In genomic region chr10:123017421-123018165, GRCh38 we compare ENCODE assay signal across 19 cellular contexts. TPM values are rescaled to one million over a fixed set of nuclear protein-coding genes. Genes with fewer than 3 reads are reported as not detected.
DNase-seq lines count a peak whose midpoint lies in the region; ATAC-seq and TF ChIP-seq lines count a peak whose summit lies in the region.
"Had no signal": no experiment of that assay in that cellular context is flagged by ENCODE, and none has a peak within 500 bp of the region (broad histone marks: within the 10 kb centered on the region; RNA-seq: fewer than 3 reads in every experiment).

No MANE protein-coding gene starts in this region.

- WGBS in suprapubic skin: 65% methylated on average over 9 of the region's 9 CpGs
- WGBS in tibial nerve, 2 donors: 63 to 77% methylated on average over 9 of the region's 9 CpGs

- H3K4me3 Mint-ChIP-seq in effector memory CD8-positive, alpha-beta T cell: no peak overlapping the region
- H3K4me3 Mint-ChIP-seq: CD8-positive, alpha-beta memory T cell had no signal

- H3K9me3 Mint-ChIP-seq in effector memory CD8-positive, alpha-beta T cell: no peaks in the 10 kb centered on the region
- H3K9me3 Mint-ChIP-seq: CD8-positive, alpha-beta memory T cell had no signal

- H3K36me3 Mint-ChIP-seq in effector memory CD8-positive, alpha-beta T cell (ENCODE audit: insufficient read depth): peaks cover 6% of the 10 kb centered on the region

- no peak overlapping the region for H3K9ac ChIP-seq in HUES6 (ENCODE audit: low read length)
- peak overlapping the region; percentile 24; the same call in 1 of the 2 replicates for H3K9ac ChIP-seq in iPS-20b (ENCODE audit: low read depth, low read length)
- H3K9ac ChIP-seq: BLaER1 had no signal

- H3K27ac Mint-ChIP-seq in effector memory CD8-positive, alpha-beta T cell: no peak overlapping the region
- H3K27ac Mint-ChIP-seq: CD8-positive, alpha-beta memory T cell had no signal

- H3K27me3 ChIP-seq in HUES6 (ENCODE audit: control insufficient read depth, insufficient read depth, low read length): 0 out of 2 replicates have a peak, but pooled peaks cover 2% of the 10 kb centered on the region
- H3K27me3 ChIP-seq in iPS-20b (ENCODE audit: insufficient read depth, low read length): peaks cover 27% of the 10 kb centered on the region; the same call in 1 of the 2 replicates
- no peaks in the 10 kb centered on the region for H3K27me3 ChIP-seq in suprapubic skin
- no peaks in the 10 kb centered on the region for H3K27me3 ChIP-seq in tibial nerve
- H3K27me3 ChIP-seq: BLaER1 had no signal

- peaks cover 1 to 7% of the 10 kb centered on the region in 2 donors for H3K4me1 Mint-ChIP-seq in effector memory CD8-positive, alpha-beta T cell (ENCODE audit: low read depth in 2 of 2)

- H3K9me3 ChIP-seq in HUES6 (ENCODE audit: control insufficient read depth, insufficient read depth, low read depth, low read length) (no peaks in the 10 kb centered on the region), iPS-20b (ENCODE audit: insufficient read depth, low read depth, low read length) (no peaks in the 10 kb centered on the region), suprapubic skin (no peaks in the 10 kb centered on the region), tibial nerve (no peaks in the 10 kb centered on the region)

- no peaks in the 10 kb centered on the region for H3K27me3 Mint-ChIP-seq in effector memory CD8-positive, alpha-beta T cell
- H3K27me3 Mint-ChIP-seq: CD8-positive, alpha-beta memory T cell had no signal

- peak; percentile 85 for ATAC-seq in esophagus mucosa
- ATAC-seq in effector memory CD8-positive, alpha-beta T cell (replicated peaks): no peak
- ATAC-seq in HG03108 (IDR thresholded peaks at IDR 0.05; ENCODE audit: unreplicated experiment): no peak
- ATAC-seq: K562 had no signal

- H3K36me3 ChIP-seq in HUES6 (ENCODE audit: control insufficient read depth, insufficient read depth, low read length) (no peaks in the 10 kb centered on the region), iPS-20b (ENCODE audit: insufficient read depth, low read depth, low read length) (no peaks in the 10 kb centered on the region), suprapubic skin (no peaks in the 10 kb centered on the region), tibial nerve (no peaks in the 10 kb centered on the region)

- no peak for TF ChIP-seq EP300 in suprapubic skin (IDR thresholded peaks at IDR 0.05)
- TF ChIP-seq EP300 in tibial nerve (IDR thresholded peaks at IDR 0.05): no peak

- peaks cover 39% of the 10 kb centered on the region for H3K4me1 ChIP-seq in HUES6 (ENCODE audit: control insufficient read depth, insufficient read depth, low read length)
- peaks cover 45% of the 10 kb centered on the region; the same call in 1 of the 2 replicates for H3K4me1 ChIP-seq in iPS-20b (ENCODE audit: insufficient read depth, low read length)
- H3K4me1 ChIP-seq in suprapubic skin: peaks cover 38% of the 10 kb centered on the region
- H3K4me1 ChIP-seq in tibial nerve: no peaks in the 10 kb centered on the region
- H3K4me1 ChIP-seq: BLaER1 had no signal

- in situ Hi-C loops in GM13977 (cut with MboI; ENCODE audit: low pct_unique_long_range_greater_than_20kb, low sequenced_read_pairs, unreplicated experiment): no loop called here

- TF ChIP-seq POLR2A in suprapubic skin (IDR thresholded peaks at IDR 0.05): no peak
- TF ChIP-seq POLR2A in tibial nerve (IDR thresholded peaks at IDR 0.05): no peak

- TF ChIP-seq CTCF in suprapubic skin (IDR thresholded peaks at IDR 0.05): no peak
- TF ChIP-seq CTCF in GM13977 (IDR thresholded peaks at IDR 0.05; ENCODE audit: extremely low read depth, insufficient read depth, missing control alignments): no peak
- no peak for TF ChIP-seq CTCF in tibial nerve (IDR thresholded peaks at IDR 0.05)

- DNase-seq in suprapubic skin (ENCODE audit: low spot score in 2 of 2) (no peak), GM13977 (ENCODE audit: low spot score) (no peak), tibial nerve (ENCODE audit: low spot score in 2 of 2) (no peak)
- DNase-seq in effector memory CD8-positive, alpha-beta T cell: no peak
- DNase-seq: CD8-positive, alpha-beta memory T cell; DMS79 treated with DMSO at 0.1 percent for 48 hours; H7; NCI-H1092 treated with DMSO at 0.1 percent for 48 hours; NCI-H2081; NCI-H510A; NCI-H82; OCI-M1; Right ventricle myocardium superior had no signal

- no peak overlapping the region for H3K4me3 ChIP-seq in HUES6 (ENCODE audit: low read depth, low read length)
- peak overlapping the region; percentile 25; the same call in 1 of the 2 replicates for H3K4me3 ChIP-seq in iPS-20b (ENCODE audit: low read length)
- H3K4me3 ChIP-seq in suprapubic skin: no peak overlapping the region
- no peak overlapping the region for H3K4me3 ChIP-seq in tibial nerve
- H3K4me3 ChIP-seq: BLaER1, K562 had no signal

- H3K27ac ChIP-seq in HUES6 (ENCODE audit: low read depth, low read length): 0 out of 2 replicates have a peak overlapping the region, but pooled peaks have one; percentile 70
- H3K27ac ChIP-seq in iPS-20b (ENCODE audit: low read length): no peak overlapping the region
- H3K27ac ChIP-seq in suprapubic skin: peak overlapping the region; percentile 20
- H3K27ac ChIP-seq in tibial nerve: no peak overlapping the region
- H3K27ac ChIP-seq: BLaER1 had no signal

RNA-seq across cellular contexts. Expression of gene ACADSB, which starts 8.8 kb away (rescaled TPM):
- total RNA-seq in esophagus mucosa (21.1 TPM), suprapubic skin (10 to 100 TPM; 18.0 to 36.9 (median 27.4) TPM), tibial nerve (10 to 100 TPM; 17.4 to 26.8 (median 24.7) TPM)

RNA-seq across cellular contexts. Expression of gene IKZF5, which starts 9.0 kb away (rescaled TPM):
- total RNA-seq in esophagus mucosa (7.7 TPM), suprapubic skin (10 to 100 TPM in 3 of 4 donors, 1 to 10 TPM in 1; 9.5 to 25.2 (median 12.9) TPM), tibial nerve (10 to 100 TPM in 3 of 4 donors, 1 to 10 TPM in 1; 7.2 to 16.4 (median 13.8) TPM)

RNA-seq across cellular contexts. Expression of gene PSTK, which starts 37.4 kb away (rescaled TPM):
- total RNA-seq in esophagus mucosa (2.7 TPM), suprapubic skin (1 to 10 TPM; 3.4 to 7.9 (median 5.7) TPM), tibial nerve (10 to 100 TPM in 1 of 4 donors, 1 to 10 TPM in 3; 1.2 to 11.6 (median 3.9) TPM)

Comparison
In these comparisons a context has a peak if more than half of its experiments do, and no peak if none do; other contexts are left out.
1. H3K27ac ChIP-seq: peak in HUES6 (single experiment) and suprapubic skin (single experiment); none in iPS-20b (single experiment) and tibial nerve (0 of 4).